ENCODE assay signal across 8 cellular contexts in genomic region chr6:33787954-33788693, GRCh38. TPM values are rescaled to one million over a fixed set of nuclear protein-coding genes. Genes with fewer than 3 reads are reported as not detected.
DNase-seq lines count a peak whose midpoint lies in the region; FAIRE-seq and TF ChIP-seq lines count a peak whose summit lies in the region.

No MANE protein-coding gene starts in this region.

- no peak for FAIRE-seq in bronchial epithelial cell (lab: Jason Lieb, UNC)

- H3K27me3 ChIP-seq in bronchial epithelial cell (ENCODE audit: control insufficient read depth, insufficient read depth, low read length) (no peaks in the 10 kb centered on the region), spleen (replicated peaks in 1 of 7) (no peaks in the 10 kb centered on the region)

- DNase-seq in GM10266 (ENCODE audit: extremely low spot score): peak; percentile 87
- peak; percentile 49 for DNase-seq in H4 (ENCODE audit: low spot score)
- no peak for DNase-seq in LNCaP clone FGC (ENCODE audit: low read depth)
- peak; percentile 51 for DNase-seq in bronchial epithelial cell (ENCODE audit: low read depth)
- peak; percentile 43 for DNase-seq in inferior parietal cortex (ENCODE audit: extremely low spot score)
- peak; percentile 94 for DNase-seq in spleen
- DNase-seq in cerebellar nuclear complex (lab: John Stamatoyannopoulos, UW): no peak

- TF ChIP-seq POLR2A in spleen (IDR thresholded peaks at IDR 0.05): no peak

- H3K4me3 ChIP-seq in LNCaP clone FGC (ENCODE audit: low read depth, low read length) (peak overlapping the region; percentile 67), bronchial epithelial cell (ENCODE audit: low read depth, low read length) (peak overlapping the region; percentile 59), spleen (peak overlapping the region; percentile 65 to 98 (median 92))

- no peak for TF ChIP-seq CTCF in GM10266 (IDR thresholded peaks at IDR 0.05; ENCODE audit: control insufficient read depth, insufficient read depth, low read depth, missing control alignments)
- TF ChIP-seq CTCF in LNCaP clone FGC (IDR thresholded peaks at IDR 0.05; ENCODE audit: control insufficient read depth, extremely low read depth, insufficient read depth): 0 out of 2 replicates have a peak, but pooled peaks have one; percentile 12
- TF ChIP-seq CTCF in VCaP (conservative IDR thresholded peaks at IDR 0.05): peak; percentile 24; the same call in 1 of the 2 replicates
- no peak for TF ChIP-seq CTCF in bronchial epithelial cell (IDR thresholded peaks at IDR 0.05; ENCODE audit: insufficient read depth, low read length, severe bottlenecking)
- TF ChIP-seq CTCF in spleen (IDR thresholded peaks at IDR 0.05 in 8 of 11, conservative IDR thresholded peaks at IDR 0.05 in 3 of 11): peak in 1 of 11 experiments; percentile 5

- no peaks in the 10 kb centered on the region for H3K9me3 ChIP-seq in spleen

- WGBS in spleen, 5 donors: 0 to 1% (median 0%) methylated on average over 15 to 53 of the region's 53 CpGs

- intact Hi-C loops in spleen (cut with DNase I; ENCODE audit: low total_unique reads): no loop called here

- peaks cover 39 to 57% (median 47%) of the 10 kb centered on the region in 6 donors for H3K4me1 ChIP-seq in spleen

- peaks cover 16% of the 10 kb centered on the region for H3K36me3 ChIP-seq in bronchial epithelial cell (ENCODE audit: control insufficient read depth, insufficient read depth, low read length)
- peaks cover 3 to 41% (median 17%) of the 10 kb centered on the region in 6 donors for H3K36me3 ChIP-seq in spleen

- H3K27ac ChIP-seq in VCaP (peak overlapping the region; percentile 99), spleen (peak overlapping the region; percentile 90 to 100 (median 99))

RNA-seq across cellular contexts. Expression of gene LEMD2, which starts 0.8 kb away (rescaled TPM):
- 25.9 and 40.9 TPM in 2 replicates for total RNA-seq in H4 (2014; rRNA removed; shearing (Covaris generic))
- total RNA-seq in bronchial epithelial cell (62.6 and 66.9 TPM in 2 replicates), spleen (10 to 100 TPM; 59.3 to 97.6 (median 71.6) TPM)
- 10 to 100 TPM; 38.6 to 60.8 (median 50.6) TPM for polyA plus RNA-seq in spleen

RNA-seq across cellular contexts. Expression of gene MLN, which starts 15.7 kb away (rescaled TPM):
- not detected in 2 replicates for total RNA-seq in H4 (2014; rRNA removed; shearing (Covaris generic))
- total RNA-seq in bronchial epithelial cell (not detected in 2 replicates), spleen (not detected)
- not detected for polyA plus RNA-seq in spleen

RNA-seq across cellular contexts. Expression of gene IP6K3, which starts 41.4 kb away (rescaled TPM):
- total RNA-seq in H4 (2014; rRNA removed; shearing (Covaris generic)): 0.06 TPM in 1 of 2 replicates, not detected in the other
- under 0.01 and 0.13 TPM in 2 replicates for total RNA-seq in bronchial epithelial cell
- total RNA-seq in spleen: 1 to 10 TPM in 6 of 7 donors, under 1 TPM in 1; 0.70 to 5.8 (median 2.7) TPM
- polyA plus RNA-seq in spleen: under 1 TPM; 0.30 to 0.64 (median 0.36) TPM

Comparison
In these comparisons a context has a peak if more than half of its experiments do, and no peak if none do; other contexts are left out.
1. DNase-seq: peak in GM10266 (single experiment), H4 (single experiment), bronchial epithelial cell (single experiment), inferior parietal cortex (single experiment) and spleen (single experiment); none in LNCaP clone FGC (single experiment) and cerebellar nuclear complex (0 of 2).
2. CTCF ChIP-seq: peak in LNCaP clone FGC (single experiment) and VCaP (single experiment); none in GM10266 (single experiment) and bronchial epithelial cell (single experiment).
3. Peak in every context shown above with its lines, with median percentiles within 50 percentile points of each other: H3K4me3 ChIP-seq.